In genomic region chrX:103464071-103464773, GRCh38 we compare ENCODE assay signal across 8 cellular contexts.
DNase-seq lines count a peak whose midpoint lies in the region; ATAC-seq and TF ChIP-seq lines count a peak whose summit lies in the region.

No MANE protein-coding gene starts in this region.

- no peaks in the 10 kb centered on the region for H3K4me1 ChIP-seq in RWPE2 (ENCODE audit: insufficient read depth, poor library complexity, severe bottlenecking)

- no peaks in the 10 kb centered on the region for H3K9me3 ChIP-seq in RWPE2 (ENCODE audit: severe bottlenecking)

- H3K36me3 ChIP-seq in RWPE2 (ENCODE audit: low read depth) (no peaks in the 10 kb centered on the region), brain microvascular endothelial cell (replicated peaks) (no peaks in the 10 kb centered on the region)

- TF ChIP-seq CTCF in RWPE2 (IDR thresholded peaks at IDR 0.05; ENCODE audit: poor library complexity, severe bottlenecking) (no peak), brain microvascular endothelial cell (IDR thresholded peaks at IDR 0.05; ENCODE audit: low read depth, low read length, missing control alignments) (peak; percentile 70)

- ATAC-seq in GM19328 (IDR thresholded peaks at IDR 0.05; ENCODE audit: unreplicated experiment) (peak; percentile 45), HG03175 (IDR thresholded peaks at IDR 0.05; ENCODE audit: unreplicated experiment) (peak; percentile 78), RWPE2 (ENCODE audit: low read depth) (peak; percentile 72; the same call in 2 of the 3 replicates)

- in situ Hi-C loops in brain microvascular endothelial cell (cut with HindIII; ENCODE audit: low pct_ligation_motif_present, low sequenced_read_pairs) = no loop called here

- no peak overlapping the region for H3K4me3 ChIP-seq in RWPE2 (ENCODE audit: severe bottlenecking)
- H3K4me3 ChIP-seq in brain microvascular endothelial cell (ENCODE audit: low read depth, low read length) = peak overlapping the region; percentile 7

- H3K27ac ChIP-seq in RWPE2 (ENCODE audit: poor library complexity, severe bottlenecking) (no peak overlapping the region), brain microvascular endothelial cell (no peak overlapping the region)

- H3K27me3 ChIP-seq in RWPE2 (ENCODE audit: insufficient read depth, poor library complexity, severe bottlenecking) (no peaks in the 10 kb centered on the region), brain microvascular endothelial cell (replicated peaks) (no peaks in the 10 kb centered on the region)

- peak; percentile 55 for DNase-seq in DMS 273 (lab: John Stamatoyannopoulos, UW; ENCODE audit: unreplicated experiment)
- DNase-seq in RWPE2 (ENCODE audit: low spot score) = no peak
- peak; percentile 25 for DNase-seq in brain microvascular endothelial cell
- DNase-seq in inferior parietal cortex (ENCODE audit: extremely low spot score) = peak; percentile 12
- peak; percentile 24 for DNase-seq in stimulated activated CD4-positive, alpha-beta T cell treated with anti-CD3 and anti-CD28 coated beads, Interleukin-4, amount 100 ng/mL, for 24 hours
- no peak for DNase-seq in T1000 (lab: John Stamatoyannopoulos, UW)

Comparison
In these comparisons a context has a peak if more than half of its experiments do, and no peak if none do; other contexts are left out.
1. DNase-seq: peak in DMS 273 (single experiment), brain microvascular endothelial cell (single experiment), inferior parietal cortex (single experiment) and stimulated activated CD4-positive, alpha-beta T cell treated with anti-CD3 and anti-CD28 coated beads, Interleukin-4, amount 100 ng/mL, for 24 hours (single experiment); none in RWPE2 (single experiment) and T1000 (single experiment).
2. Peak in every context shown above with its lines, with median percentiles within 50 percentile points of each other: ATAC-seq.